Comparison of ENCODE assay signal across 1 cellular context in genomic region chr17:63029520-63029919, GRCh38.
A peak's percentile ranks its signal among the peaks of the same experiment; 100 is the strongest.
TF ChIP-seq lines count a peak whose summit lies in the region.

No MANE protein-coding gene starts in this region.

TF ChIP-seq in IMR-90, 13 proteins besides CTCF, POLR2A, EP300 and RAD21:
- TF ChIP-seq FOS (IDR thresholded peaks at IDR 0.05; ENCODE audit: low read depth, low read length) = 0 out of 2 replicates have a peak, but pooled peaks have one; percentile 19
- TF ChIP-seq ELK1 (IDR thresholded peaks at IDR 0.05; ENCODE audit: borderline replicate concordance, low read depth, low read length) = no peak
- no peak for TF ChIP-seq NFE2L2 (IDR thresholded peaks at IDR 0.05; ENCODE audit: low read depth, low read length)
- TF ChIP-seq RFX5 (IDR thresholded peaks at IDR 0.05; ENCODE audit: low read depth, low read length) = no peak
- no peak for TF ChIP-seq MAZ (IDR thresholded peaks at IDR 0.05; ENCODE audit: borderline replicate concordance, low read depth, low read length)
